12 cellular contexts compared by ENCODE assay signal in the genomic region with DNA sequence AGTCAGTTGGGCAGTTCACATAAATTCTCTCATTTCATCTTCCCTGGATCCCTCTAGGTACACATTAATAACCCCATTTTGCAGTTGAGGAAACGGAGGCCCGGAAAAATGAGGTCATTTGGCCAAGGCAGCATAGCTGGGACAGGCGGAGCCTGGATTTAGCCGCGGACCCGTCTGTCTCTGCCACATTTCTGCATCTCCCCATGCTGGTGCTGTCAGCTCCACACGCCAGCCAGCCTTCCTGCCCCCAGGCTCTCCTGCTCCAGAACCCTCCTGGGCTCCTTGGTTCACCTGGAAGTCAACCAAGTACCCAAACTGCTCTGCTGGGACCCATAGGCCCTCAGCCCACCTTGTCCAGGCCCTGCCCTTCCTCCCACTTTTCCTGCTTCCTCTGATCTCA.
"Had no signal": no experiment of that assay in that cellular context is flagged by ENCODE, and none has a peak within 500 bp of the region (broad histone marks: within the 10 kb centered on the region; RNA-seq: fewer than 3 reads in every experiment).

No MANE protein-coding gene starts in this region.

- ATAC-seq: gastrocnemius medialis; heart right ventricle; left cardiac atrium; lower lobe of right lung; stimulated activated naive B cell treated with anti-CD40 and anti-IgM and Interleukin-4, amounts not matched to agents 10 μg/mL and 1 μg/mL and 100 μg/mL, for 72 hours had no signal

- H3K4me3 Mint-ChIP-seq: activated naive CD4-positive, alpha-beta T cell treated with anti-CD3 and anti-CD28 coated beads for 36 hours; stimulated activated naive B cell treated with anti-CD40 and anti-IgM and Interleukin-4, amounts not matched to agents 10 μg/mL and 1 μg/mL and 100 μg/mL, for 72 hours; T-helper 2 cell treated with Interferon-gamma antibody and Interleukin-4, amounts not matched to agents 5 μg/mL and 100 μg/mL, for 36 hours had no signal

- H3K4me3 ChIP-seq: gastrocnemius medialis, heart right ventricle, lower lobe of right lung, tibial artery had no signal

- H3K27me3 ChIP-seq: gastrocnemius medialis had no signal

- H3K36me3 ChIP-seq: gastrocnemius medialis, heart right ventricle, lower lobe of right lung, tibial artery had no signal

- H3K36me3 Mint-ChIP-seq: stimulated activated naive B cell treated with anti-CD40 and anti-IgM and Interleukin-4, amounts not matched to agents 10 μg/mL and 1 μg/mL and 100 μg/mL, for 72 hours had no signal

- H3K27ac Mint-ChIP-seq: activated naive CD4-positive, alpha-beta T cell treated with anti-CD3 and anti-CD28 coated beads for 36 hours; stimulated activated naive B cell treated with anti-CD40 and anti-IgM and Interleukin-4, amounts not matched to agents 10 μg/mL and 1 μg/mL and 100 μg/mL, for 72 hours; T-helper 2 cell treated with Interferon-gamma antibody and Interleukin-4, amounts not matched to agents 5 μg/mL and 100 μg/mL, for 36 hours had no signal

- H3K9me3 Mint-ChIP-seq: activated naive CD4-positive, alpha-beta T cell treated with anti-CD3 and anti-CD28 coated beads for 36 hours; stimulated activated naive B cell treated with anti-CD40 and anti-IgM and Interleukin-4, amounts not matched to agents 10 μg/mL and 1 μg/mL and 100 μg/mL, for 72 hours; T-helper 2 cell treated with Interferon-gamma antibody and Interleukin-4, amounts not matched to agents 5 μg/mL and 100 μg/mL, for 36 hours had no signal

- H3K9me3 ChIP-seq: gastrocnemius medialis, heart right ventricle, lower lobe of right lung, tibial artery had no signal

- DNase-seq: activated CD4-positive, CD25-positive, alpha-beta regulatory T cell treated with anti-CD3 and anti-CD28 coated beads, Interleukin-2, amount 50 U/mL, for 72 hours; activated naive CD4-positive, alpha-beta T cell treated with anti-CD3 and anti-CD28 coated beads for 36 hours; erythroblast; gastrocnemius medialis; heart right ventricle; left cardiac atrium; lower lobe of right lung; midbrain; stimulated activated CD4-positive, alpha-beta T cell treated with anti-CD3 and anti-CD28 coated beads, Interleukin-2, amount 100 ng/mL, for 48 hours; stimulated activated naive B cell treated with anti-CD40 and anti-IgM and Interleukin-4, amounts not matched to agents 10 μg/mL and 1 μg/mL and 100 μg/mL, for 72 hours; tibial artery had no signal

- H3K27ac ChIP-seq: gastrocnemius medialis, heart right ventricle, lower lobe of right lung, tibial artery had no signal
